16 cellular contexts compared by ENCODE assay signal in genomic region chr18:49411928-49412327, GRCh38.
A peak's percentile ranks its signal among the peaks of the same experiment; 100 is the strongest.
DNase-seq lines count a peak whose midpoint lies in the region; ATAC-seq, FAIRE-seq and TF ChIP-seq lines count a peak whose summit lies in the region.
"Had no signal": no experiment of that assay in that cellular context is flagged by ENCODE, and none has a peak within 500 bp of the region (broad histone marks: within the 10 kb centered on the region; RNA-seq: fewer than 3 reads in every experiment).

No MANE protein-coding gene starts in this region.

- no peak for ATAC-seq in GM21529 (IDR thresholded peaks at IDR 0.05; ENCODE audit: unreplicated experiment)
- ATAC-seq: A549, PC-3 had no signal

- H3K79me2 ChIP-seq in OCI-LY1 (ENCODE audit: insufficient read depth, low read length), result no peaks in the 10 kb centered on the region; the same call in 1 of the 2 replicates

- 0 out of 2 replicates have a peak, but pooled peaks cover 8% of the 10 kb centered on the region for H3F3A ChIP-seq in OCI-LY1 (ENCODE audit: insufficient read depth, low read length)

- peak overlapping the region; percentile 75 for H3K27ac ChIP-seq in OCI-LY1 (ENCODE audit: low read depth, low read length, poor library complexity, severe bottlenecking)
- H3K27ac ChIP-seq: A549 had no signal

- peaks cover 54% of the 10 kb centered on the region for H3K4me1 Mint-ChIP-seq in activated naive CD4-positive, alpha-beta T cell treated with anti-CD3 and anti-CD28 coated beads, Interleukin-2, amount 50 U/mL, for 24 hours

- no peaks in the 10 kb centered on the region for H3K9me2 ChIP-seq in OCI-LY1 (ENCODE audit: low read depth, low read length)

- H3K4me1 ChIP-seq in OCI-LY1 (ENCODE audit: insufficient read depth, low read length, severe bottlenecking), result peaks cover 48% of the 10 kb centered on the region

- no peak overlapping the region for H2AFZ ChIP-seq in OCI-LY1 (ENCODE audit: low read length)

- H4K20me1 ChIP-seq in OCI-LY1 (ENCODE audit: insufficient read depth, low read length), result no peaks in the 10 kb centered on the region

- peak overlapping the region; percentile 60 for H3K4me3 Mint-ChIP-seq in activated naive CD4-positive, alpha-beta T cell treated with anti-CD3 and anti-CD28 coated beads, Interleukin-2, amount 50 U/mL, for 24 hours
- H3K4me3 Mint-ChIP-seq: H9 had no signal

- FAIRE-seq in islet of Langerhans (lab: Jason Lieb, UNC), result peak; percentile 45
- FAIRE-seq: A549 had no signal

- H3K27me3 Mint-ChIP-seq in activated naive CD4-positive, alpha-beta T cell treated with anti-CD3 and anti-CD28 coated beads, Interleukin-2, amount 50 U/mL, for 24 hours, result no peaks in the 10 kb centered on the region

- peak overlapping the region; percentile 20 for H3K4me3 ChIP-seq in OCI-LY1 (ENCODE audit: low read depth, low read length, poor library complexity, severe bottlenecking)
- H3K4me3 ChIP-seq: A549 had no signal

- peak overlapping the region; percentile 22 for H3K4me2 ChIP-seq in OCI-LY1 (ENCODE audit: low read length)
- H3K4me2 ChIP-seq: A549 had no signal

- H3K27ac Mint-ChIP-seq in activated naive CD4-positive, alpha-beta T cell treated with anti-CD3 and anti-CD28 coated beads, Interleukin-2, amount 50 U/mL, for 24 hours, result peak overlapping the region; percentile 81

- no peaks in the 10 kb centered on the region for H3K27me3 ChIP-seq in OCI-LY1 (ENCODE audit: insufficient read depth, low read length)

- DNase-seq in activated naive CD4-positive, alpha-beta T cell treated with anti-CD3 and anti-CD28 coated beads, Interleukin-2, amount 50 U/mL, for 16 hours, result no peak
- DNase-seq in NCI-H2081 treated with DMSO at 0.1 percent for 48 hours (lab: John Stamatoyannopoulos, UW) (no peak), NCI-H2107 (lab: John Stamatoyannopoulos, UW) (no peak)
- DNase-seq: DMS 273 treated with DMSO at 0.1 percent for 48 hours; H9; IMR-90; NCI-H1436 treated with DMSO at 0.1 percent for 48 hours; NCI-H2081; NCI-H69; NK-92 treated with Interleukin-12 subunit alpha and Interleukin-12 subunit beta, amount 100 ng/mL, for 24 hours; PC-3 had no signal

- H3K9ac ChIP-seq in OCI-LY1 (ENCODE audit: low read length), result peak overlapping the region; percentile 33; the same call in 1 of the 2 replicates

- peaks cover 4% of the 10 kb centered on the region for H3K9me3 Mint-ChIP-seq in activated naive CD4-positive, alpha-beta T cell treated with anti-CD3 and anti-CD28 coated beads, Interleukin-2, amount 50 U/mL, for 24 hours

- TF ChIP-seq CTCF in OCI-LY1 (IDR thresholded peaks at IDR 0.05; ENCODE audit: low read length), result no peak

- peaks cover 4% of the 10 kb centered on the region for H3K36me3 Mint-ChIP-seq in activated naive CD4-positive, alpha-beta T cell treated with anti-CD3 and anti-CD28 coated beads, Interleukin-2, amount 50 U/mL, for 24 hours

- no peaks in the 10 kb centered on the region for H3K9me3 ChIP-seq in OCI-LY1 (ENCODE audit: low read length)
- H3K9me3 ChIP-seq: A549 had no signal

- H3K36me3 ChIP-seq in OCI-LY1 (ENCODE audit: insufficient read depth, low read length), result peaks cover 14% of the 10 kb centered on the region
